ENCODE assay signal across 8 cellular contexts in genomic region chr6:152982768-152983636, GRCh38. TPM values are rescaled to one million over a fixed set of nuclear protein-coding genes. Genes with fewer than 3 reads are reported as not detected.
A peak's percentile ranks its signal among the peaks of the same experiment; 100 is the strongest.
DNase-seq lines count a peak whose midpoint lies in the region; ATAC-seq and TF ChIP-seq lines count a peak whose summit lies in the region.

Gene FBXO5 (minus strand): TSS chr6:152983041. CDS start chr6:152982959, 82 bp downstream.

- no peak for TF ChIP-seq CTCF in BE2C (IDR thresholded peaks at IDR 0.05; ENCODE audit: low read depth, low read length)
- no peak for TF ChIP-seq CTCF in colonic mucosa (IDR thresholded peaks at IDR 0.05)

- H3K4me3 ChIP-seq in BE2C (ENCODE audit: low read depth, low read length) (peak within 1 kb of the TSS; percentile 79), colonic mucosa (peak within 1 kb of the TSS; percentile 97)

- DNase-seq in BE2C (peak; percentile 99), GM19240 (ENCODE audit: insufficient read length, low spot score) (peak; percentile 42), NCI-H526 (lab: John Stamatoyannopoulos, UW) (peak; percentile 93 to 98), colonic mucosa (peak; percentile 97), kidney tubule cell (ENCODE audit: low spot score) (peak; percentile 98)
- DNase-seq in activated CD4-positive, alpha-beta T cell treated with anti-CD3 and anti-CD28 coated beads for 48 hours: peak; percentile 98
- DNase-seq in stimulated activated CD4-positive, alpha-beta T cell treated with anti-CD3 and anti-CD28 coated beads, Interleukin-1b, Interleukin-23, amount 100 ng/mL, for 24 hours (ENCODE audit: low read depth in 4 of 4, low spot score in 1 of 4): peak; percentile 92 to 96 (median 94)

- no peaks in the 10 kb centered on the region for H3K27me3 ChIP-seq in BE2C
- no peaks in the 10 kb centered on the region for H3K27me3 ChIP-seq in colonic mucosa

- H3K9me3 ChIP-seq in BE2C (no peaks in the 10 kb centered on the region), colonic mucosa (no peaks in the 10 kb centered on the region)

- H3K4me1 ChIP-seq in BE2C (no peaks in the 10 kb centered on the region; the same call in none of the 2 replicates), colonic mucosa (peaks cover 7% of the 10 kb centered on the region)

- H3K9ac ChIP-seq in colonic mucosa (ENCODE audit: low read depth in 2 of 2, low read length in 2 of 2): peak within 1 kb of the TSS; percentile 77 to 95

- peak; percentile 81 for ATAC-seq in HG03460 (IDR thresholded peaks at IDR 0.05; ENCODE audit: unreplicated experiment)

- intact Hi-C loops in colonic mucosa (cut with DNase I): no loop called here

- H3K36me3 ChIP-seq in BE2C (peaks cover 47% of the 10 kb centered on the region), colonic mucosa (no peaks in the 10 kb centered on the region)

- H3K27ac ChIP-seq in colonic mucosa: peak within 1 kb of the TSS; percentile 96

RNA-seq across cellular contexts. Expression of gene FBXO5, which starts in this region (rescaled TPM):
- 8.9 TPM for polyA plus RNA-seq in BE2C (2012; ENCODE audit: insufficient read depth, insufficient read length, low read depth)
- total RNA-seq in colonic mucosa: 10 to 100 TPM in 1 of 2 donors, 1 to 10 TPM in 1; 7.4 to 16.2 TPM

Comparison
In these comparisons a context has a peak if more than half of its experiments do, and no peak if none do; other contexts are left out.
1. Peak in every context shown above with its lines: DNase-seq, ATAC-seq, H3K4me3 ChIP-seq and H3K27ac ChIP-seq.
2. DNase-seq: peak in every context shown above with its lines; median percentile 99 in BE2C; 98 in activated CD4-positive, alpha-beta T cell treated with anti-CD3 and anti-CD28 coated beads for 48 hours; 98 in kidney tubule cell; 97 in colonic mucosa; 96 in NCI-H526; 94 in stimulated activated CD4-positive, alpha-beta T cell treated with anti-CD3 and anti-CD28 coated beads, Interleukin-1b, Interleukin-23, amount 100 ng/mL, for 24 hours; 42 in GM19240.